21 cellular contexts compared by ENCODE assay signal in the genomic region with DNA sequence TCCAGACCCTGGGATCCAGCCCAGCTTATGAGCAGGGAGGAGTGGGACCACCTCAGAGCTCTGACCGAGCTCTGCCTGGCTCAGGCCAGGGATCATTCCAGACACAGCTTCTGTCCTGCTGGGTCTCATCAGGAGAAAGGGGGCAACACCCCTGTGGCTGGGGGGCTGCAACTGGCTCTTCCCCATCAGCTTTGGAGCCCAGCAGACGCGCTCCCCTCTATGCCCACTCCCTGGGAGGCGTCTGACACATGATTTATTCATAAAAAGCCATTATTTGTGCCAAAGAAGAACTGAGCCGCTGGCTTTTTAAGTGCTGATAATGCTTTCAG. TPM values are rescaled to one million over a fixed set of nuclear protein-coding genes. Genes with fewer than 3 reads are reported as not detected.
"Had no signal": no experiment of that assay in that cellular context is flagged by ENCODE, and none has a peak within 500 bp of the region (broad histone marks: within the 10 kb centered on the region; RNA-seq: fewer than 3 reads in every experiment).

No MANE protein-coding gene starts in this region.

- H3K27ac Mint-ChIP-seq: activated CD4-positive, alpha-beta memory T cell treated with anti-CD3 and anti-CD28 coated beads, Interleukin-2, amount 10 ng/mL, durations not matched to agents 7 days and 5 days; activated naive CD8-positive, alpha-beta T cell treated with anti-CD3 and anti-CD28 coated beads, Interleukin-2, amount 50 U/mL, for 24 hours; effector memory CD8-positive, alpha-beta T cell; nephron progenitor cell; stimulated activated effector memory CD8-positive, alpha-beta T cell treated with anti-CD3 and anti-CD28 coated beads, Interleukin-12 subunit alpha, Interleukin-12 subunit beta, amount 100 ng/mL, for 72 hours had no signal

- H3K36me3 ChIP-seq: stomach, suprapubic skin, tibial nerve had no signal

- H3K9me3 Mint-ChIP-seq: activated CD4-positive, alpha-beta memory T cell treated with anti-CD3 and anti-CD28 coated beads, Interleukin-2, amount 10 ng/mL, durations not matched to agents 7 days and 5 days; activated naive CD8-positive, alpha-beta T cell treated with anti-CD3 and anti-CD28 coated beads, Interleukin-2, amount 50 U/mL, for 24 hours; central memory CD8-positive, alpha-beta T cell; effector memory CD8-positive, alpha-beta T cell; nephron progenitor cell; stimulated activated effector memory CD8-positive, alpha-beta T cell treated with anti-CD3 and anti-CD28 coated beads, Interleukin-12 subunit alpha, Interleukin-12 subunit beta, amount 100 ng/mL, for 72 hours had no signal

- H3K27me3 ChIP-seq: suprapubic skin had no signal

- DNase-seq: activated CD4-positive, alpha-beta memory T cell treated with anti-CD3 and anti-CD28 coated beads, Interleukin-2, amount 10 ng/mL, durations not matched to agents 7 days and 5 days; activated CD4-positive, alpha-beta T cell treated with anti-CD3 and anti-CD28 coated beads for 48 hours; activated effector memory CD4-positive, alpha-beta T cell treated with anti-CD3 and anti-CD28 coated beads, Interleukin-2, amount 50 U/mL, for 16 hours; activated naive CD4-positive, alpha-beta T cell treated with anti-CD3 and anti-CD28 coated beads, Interleukin-2, amount 50 U/mL, for 16 hours; activated naive CD8-positive, alpha-beta T cell treated with anti-CD3 and anti-CD28 coated beads, Interleukin-2, amount 50 U/mL, for 24 hours; activated T-cell treated with anti-CD3 and anti-CD28 coated beads for 4 hours; effector memory CD8-positive, alpha-beta T cell; left ventricle myocardium superior; nephron progenitor cell; occipital lobe; small intestine; stimulated activated CD4-positive, alpha-beta T cell treated with anti-CD3 and anti-CD28 coated beads, Interleukin-2, amount 100 ng/mL, for 24 hours; stomach; T-helper 1 cell; T-helper 9 cell had no signal

- H3K4me3 ChIP-seq: stomach, suprapubic skin, tibial nerve had no signal

- H3K36me3 Mint-ChIP-seq: stimulated activated effector memory CD8-positive, alpha-beta T cell treated with anti-CD3 and anti-CD28 coated beads, Interleukin-12 subunit alpha, Interleukin-12 subunit beta, amount 100 ng/mL, for 72 hours had no signal

- H3K4me3 Mint-ChIP-seq: activated CD4-positive, alpha-beta memory T cell treated with anti-CD3 and anti-CD28 coated beads, Interleukin-2, amount 10 ng/mL, durations not matched to agents 7 days and 5 days; activated naive CD8-positive, alpha-beta T cell treated with anti-CD3 and anti-CD28 coated beads, Interleukin-2, amount 50 U/mL, for 24 hours; central memory CD8-positive, alpha-beta T cell; effector memory CD8-positive, alpha-beta T cell; nephron progenitor cell; stimulated activated effector memory CD8-positive, alpha-beta T cell treated with anti-CD3 and anti-CD28 coated beads, Interleukin-12 subunit alpha, Interleukin-12 subunit beta, amount 100 ng/mL, for 72 hours had no signal

- H3K27ac ChIP-seq: stomach, suprapubic skin, tibial nerve had no signal

- H3K9me3 ChIP-seq: stomach, suprapubic skin, tibial nerve had no signal

- ATAC-seq: activated naive CD8-positive, alpha-beta T cell treated with anti-CD3 and anti-CD28 coated beads, Interleukin-2, amount 50 U/mL, for 24 hours; effector memory CD8-positive, alpha-beta T cell; esophagus mucosa; left ventricle myocardium superior; sciatic nerve; stimulated activated effector memory CD8-positive, alpha-beta T cell treated with anti-CD3 and anti-CD28 coated beads, Interleukin-12 subunit alpha, Interleukin-12 subunit beta, amount 100 ng/mL, for 72 hours had no signal

RNA-seq across cellular contexts. Expression of a gene that starts 24.9 kb away (rescaled TPM):
- total RNA-seq: esophagus mucosa had no signal
